ENCODE assay signal across 1 cellular context in the genomic region with DNA sequence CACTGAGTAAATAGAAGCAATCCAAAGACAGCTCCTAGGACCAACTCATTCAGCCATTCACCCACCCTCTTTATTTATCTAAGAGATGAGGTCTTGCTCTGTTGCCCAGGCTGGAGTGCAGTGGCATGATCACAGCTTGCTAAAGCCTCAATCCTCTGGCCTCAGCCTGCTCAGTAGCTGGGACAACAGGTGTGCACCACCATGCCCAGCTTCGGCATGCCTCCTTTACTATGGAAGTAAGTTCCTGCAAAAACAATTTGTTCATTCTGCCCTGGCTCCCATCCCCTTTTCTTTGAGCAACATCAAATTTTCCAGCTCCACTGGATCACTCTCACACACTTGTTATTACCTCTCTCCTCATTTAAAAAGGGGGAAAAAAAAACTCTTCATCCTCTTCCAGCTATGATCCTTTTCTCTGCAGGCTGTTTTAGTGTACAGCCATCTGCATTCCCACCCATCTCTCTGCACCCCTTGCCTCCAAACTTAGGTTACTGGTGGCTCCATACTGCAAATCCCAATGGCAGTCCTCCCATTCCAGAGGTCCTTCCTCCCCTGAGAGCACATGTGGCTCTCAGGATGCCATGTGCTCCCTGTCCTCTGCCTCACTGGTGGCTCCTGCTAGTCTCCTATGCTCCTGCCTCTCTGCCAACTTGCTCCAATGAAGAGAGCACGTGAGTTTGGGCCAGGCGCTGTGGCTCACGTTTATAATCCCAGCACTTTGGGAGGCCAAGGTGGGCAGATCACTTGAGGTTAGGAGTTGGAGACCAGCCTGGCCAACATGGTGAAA.
TF ChIP-seq lines count a peak whose summit lies in the region.

No MANE protein-coding gene starts in this region.

TF ChIP-seq in WTC11, 78 proteins besides CTCF, POLR2A, EP300 and RAD21 (continued from another document):
- TF ChIP-seq GTF2I (CRISPR knock-in tag; conservative IDR thresholded peaks at IDR 0.05) = no peak
- TF ChIP-seq, protein P1, sequence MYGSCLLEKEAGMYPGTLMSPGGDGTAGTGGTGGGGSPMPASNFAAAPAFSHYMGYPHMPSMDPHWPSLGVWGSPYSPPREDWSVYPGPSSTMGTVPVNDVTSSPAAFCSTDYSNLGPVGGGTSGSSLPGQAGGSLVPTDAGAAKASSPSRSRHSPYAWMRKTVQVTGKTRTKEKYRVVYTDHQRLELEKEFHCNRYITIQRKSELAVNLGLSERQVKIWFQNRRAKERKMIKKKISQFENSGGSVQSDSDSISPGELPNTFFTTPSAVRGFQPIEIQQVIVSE (CRISPR knock-in tag; IDR thresholded peaks at IDR 0.05; ENCODE audit: borderline replicate concordance) = no peak
- TF ChIP-seq, protein P2, sequence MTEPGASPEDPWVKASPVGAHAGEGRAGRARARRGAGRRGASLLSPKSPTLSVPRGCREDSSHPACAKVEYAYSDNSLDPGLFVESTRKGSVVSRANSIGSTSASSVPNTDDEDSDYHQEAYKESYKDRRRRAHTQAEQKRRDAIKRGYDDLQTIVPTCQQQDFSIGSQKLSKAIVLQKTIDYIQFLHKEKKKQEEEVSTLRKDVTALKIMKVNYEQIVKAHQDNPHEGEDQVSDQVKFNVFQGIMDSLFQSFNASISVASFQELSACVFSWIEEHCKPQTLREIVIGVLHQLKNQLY (CRISPR knock-in tag; IDR thresholded peaks at IDR 0.05) = no peak
- TF ChIP-seq, protein P3, sequence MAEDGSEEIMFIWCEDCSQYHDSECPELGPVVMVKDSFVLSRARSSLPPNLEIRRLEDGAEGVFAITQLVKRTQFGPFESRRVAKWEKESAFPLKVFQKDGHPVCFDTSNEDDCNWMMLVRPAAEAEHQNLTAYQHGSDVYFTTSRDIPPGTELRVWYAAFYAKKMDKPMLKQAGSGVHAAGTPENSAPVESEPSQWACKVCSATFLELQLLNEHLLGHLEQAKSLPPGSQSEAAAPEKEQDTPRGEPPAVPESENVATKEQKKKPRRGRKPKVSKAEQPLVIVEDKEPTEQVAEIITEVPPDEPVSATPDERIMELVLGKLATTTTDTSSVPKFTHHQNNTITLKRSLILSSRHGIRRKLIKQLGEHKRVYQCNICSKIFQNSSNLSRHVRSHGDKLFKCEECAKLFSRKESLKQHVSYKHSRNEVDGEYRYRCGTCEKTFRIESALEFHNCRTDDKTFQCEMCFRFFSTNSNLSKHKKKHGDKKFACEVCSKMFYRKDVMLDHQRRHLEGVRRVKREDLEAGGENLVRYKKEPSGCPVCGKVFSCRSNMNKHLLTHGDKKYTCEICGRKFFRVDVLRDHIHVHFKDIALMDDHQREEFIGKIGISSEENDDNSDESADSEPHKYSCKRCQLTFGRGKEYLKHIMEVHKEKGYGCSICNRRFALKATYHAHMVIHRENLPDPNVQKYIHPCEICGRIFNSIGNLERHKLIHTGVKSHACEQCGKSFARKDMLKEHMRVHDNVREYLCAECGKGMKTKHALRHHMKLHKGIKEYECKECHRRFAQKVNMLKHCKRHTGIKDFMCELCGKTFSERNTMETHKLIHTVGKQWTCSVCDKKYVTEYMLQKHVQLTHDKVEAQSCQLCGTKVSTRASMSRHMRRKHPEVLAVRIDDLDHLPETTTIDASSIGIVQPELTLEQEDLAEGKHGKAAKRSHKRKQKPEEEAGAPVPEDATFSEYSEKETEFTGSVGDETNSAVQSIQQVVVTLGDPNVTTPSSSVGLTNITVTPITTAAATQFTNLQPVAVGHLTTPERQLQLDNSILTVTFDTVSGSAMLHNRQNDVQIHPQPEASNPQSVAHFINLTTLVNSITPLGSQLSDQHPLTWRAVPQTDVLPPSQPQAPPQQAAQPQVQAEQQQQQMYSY (CRISPR knock-in tag; IDR thresholded peaks at IDR 0.05) = no peak
- TF ChIP-seq, protein P4, sequence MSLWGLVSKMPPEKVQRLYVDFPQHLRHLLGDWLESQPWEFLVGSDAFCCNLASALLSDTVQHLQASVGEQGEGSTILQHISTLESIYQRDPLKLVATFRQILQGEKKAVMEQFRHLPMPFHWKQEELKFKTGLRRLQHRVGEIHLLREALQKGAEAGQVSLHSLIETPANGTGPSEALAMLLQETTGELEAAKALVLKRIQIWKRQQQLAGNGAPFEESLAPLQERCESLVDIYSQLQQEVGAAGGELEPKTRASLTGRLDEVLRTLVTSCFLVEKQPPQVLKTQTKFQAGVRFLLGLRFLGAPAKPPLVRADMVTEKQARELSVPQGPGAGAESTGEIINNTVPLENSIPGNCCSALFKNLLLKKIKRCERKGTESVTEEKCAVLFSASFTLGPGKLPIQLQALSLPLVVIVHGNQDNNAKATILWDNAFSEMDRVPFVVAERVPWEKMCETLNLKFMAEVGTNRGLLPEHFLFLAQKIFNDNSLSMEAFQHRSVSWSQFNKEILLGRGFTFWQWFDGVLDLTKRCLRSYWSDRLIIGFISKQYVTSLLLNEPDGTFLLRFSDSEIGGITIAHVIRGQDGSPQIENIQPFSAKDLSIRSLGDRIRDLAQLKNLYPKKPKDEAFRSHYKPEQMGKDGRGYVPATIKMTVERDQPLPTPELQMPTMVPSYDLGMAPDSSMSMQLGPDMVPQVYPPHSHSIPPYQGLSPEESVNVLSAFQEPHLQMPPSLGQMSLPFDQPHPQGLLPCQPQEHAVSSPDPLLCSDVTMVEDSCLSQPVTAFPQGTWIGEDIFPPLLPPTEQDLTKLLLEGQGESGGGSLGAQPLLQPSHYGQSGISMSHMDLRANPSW (CRISPR knock-in tag; conservative IDR thresholded peaks at IDR 0.05; ENCODE audit: low read depth) = no peak
